Comparison of ENCODE assay signal across 20 cellular contexts in the genomic region with DNA sequence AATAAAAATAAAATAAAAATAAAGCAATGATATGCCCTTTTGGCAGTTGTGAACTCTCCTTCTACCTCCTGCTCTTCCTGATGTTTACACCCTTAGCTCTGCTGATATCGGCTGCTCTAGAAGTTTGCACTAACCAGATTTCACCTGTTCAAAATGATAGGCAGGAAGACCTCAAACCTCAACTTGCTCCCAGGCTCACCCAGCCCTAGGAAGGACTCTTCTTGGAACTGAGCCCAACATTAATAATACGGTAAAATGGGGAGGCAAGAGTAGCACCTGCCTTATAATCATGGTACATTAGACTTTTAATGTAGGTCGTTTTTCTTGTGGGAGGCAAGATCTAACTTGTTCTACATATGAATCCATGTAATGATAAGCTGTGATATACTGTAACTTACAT.
DNase-seq lines count a peak whose midpoint lies in the region; ATAC-seq, FAIRE-seq and TF ChIP-seq lines count a peak whose summit lies in the region.
"Had no signal": no experiment of that assay in that cellular context is flagged by ENCODE, and none has a peak within 500 bp of the region (broad histone marks: within the 10 kb centered on the region; RNA-seq: fewer than 3 reads in every experiment).

No MANE protein-coding gene starts in this region.

- no peaks in the 10 kb centered on the region for H3K9me3 Mint-ChIP-seq in activated CD8-positive, alpha-beta memory T cell treated with anti-CD3 and anti-CD28 coated beads, Interleukin-2, amount 10 ng/mL, durations not matched to agents 7 days and 5 days (ENCODE audit: low read depth)

- peaks cover 21% of the 10 kb centered on the region for H3K4me1 Mint-ChIP-seq in activated CD8-positive, alpha-beta memory T cell treated with anti-CD3 and anti-CD28 coated beads, Interleukin-2, amount 10 ng/mL, durations not matched to agents 7 days and 5 days

- H3K27me3 ChIP-seq in small intestine (ENCODE audit: control insufficient read depth in 2 of 2, insufficient read depth in 2 of 2, low read length in 2 of 2) (no peaks in the 10 kb centered on the region), adrenal gland (no peaks in the 10 kb centered on the region)
- H3K27me3 ChIP-seq: Peyer's patch had no signal

- intact Hi-C loops in adrenal gland (cut with DNase I): no loop called here

- CTCF ChIA-PET in activated CD8-positive, alpha-beta memory T cell treated with anti-CD3 and anti-CD28 coated beads, Interleukin-2, amount 10 ng/mL, durations not matched to agents 7 days and 5 days (lab: Charles Lee): no interaction called here

- no peak overlapping the region for H3K4me3 Mint-ChIP-seq in activated CD8-positive, alpha-beta memory T cell treated with anti-CD3 and anti-CD28 coated beads, Interleukin-2, amount 10 ng/mL, durations not matched to agents 7 days and 5 days

- no peak for FAIRE-seq in small intestine (lab: Jason Lieb, UNC)
- FAIRE-seq: GM19239 had no signal

- peaks cover 1% of the 10 kb centered on the region for H3K36me3 Mint-ChIP-seq in activated CD8-positive, alpha-beta memory T cell treated with anti-CD3 and anti-CD28 coated beads, Interleukin-2, amount 10 ng/mL, durations not matched to agents 7 days and 5 days

- no peak for ATAC-seq in activated CD8-positive, alpha-beta memory T cell treated with anti-CD3 and anti-CD28 coated beads, Interleukin-2, amount 10 ng/mL, durations not matched to agents 7 days and 5 days
- ATAC-seq in HG02571 (IDR thresholded peaks at IDR 0.05; ENCODE audit: unreplicated experiment): no peak
- ATAC-seq: SK-N-SH treated with all-trans-retinoic acid at 6 μM for 48 hours had no signal

- no peaks in the 10 kb centered on the region for H3K4me1 ChIP-seq in small intestine (ENCODE audit: control insufficient read depth in 2 of 2, insufficient read depth in 1 of 2, low read depth in 1 of 2, low read length in 1 of 2)
- H3K4me1 ChIP-seq in adrenal gland (replicated peaks in 1 of 2): no peaks in the 10 kb centered on the region
- H3K4me1 ChIP-seq: Peyer's patch had no signal

- H3K27ac Mint-ChIP-seq in activated CD8-positive, alpha-beta memory T cell treated with anti-CD3 and anti-CD28 coated beads, Interleukin-2, amount 10 ng/mL, durations not matched to agents 7 days and 5 days: peak overlapping the region; percentile 4

- no peaks in the 10 kb centered on the region for H3K36me3 ChIP-seq in small intestine (ENCODE audit: control insufficient read depth in 2 of 2, insufficient read depth in 2 of 2, low read length in 2 of 2)
- no peaks in the 10 kb centered on the region for H3K36me3 ChIP-seq in adrenal gland (replicated peaks in 1 of 2)
- H3K36me3 ChIP-seq: Peyer's patch had no signal

- H3K27ac ChIP-seq in small intestine (ENCODE audit: low read depth in 1 of 2, low read length in 1 of 2) (no peak overlapping the region), adrenal gland (no peak overlapping the region)
- H3K27ac ChIP-seq: Peyer's patch had no signal

- no peak for TF ChIP-seq CTCF in adrenal gland (IDR thresholded peaks at IDR 0.05)

- TF ChIP-seq POLR2A in adrenal gland (IDR thresholded peaks at IDR 0.05): no peak

- no peaks in the 10 kb centered on the region for H3K9me3 ChIP-seq in small intestine (ENCODE audit: control insufficient read depth, low read depth)
- no peaks in the 10 kb centered on the region for H3K9me3 ChIP-seq in adrenal gland (replicated peaks in 1 of 3)
- H3K9me3 ChIP-seq: Peyer's patch had no signal

- no peak for DNase-seq in activated CD8-positive, alpha-beta memory T cell treated with anti-CD3 and anti-CD28 coated beads, Interleukin-2, amount 10 ng/mL, durations not matched to agents 7 days and 5 days
- DNase-seq in activated CD8-positive, alpha-beta memory T cell treated with anti-CD3 and anti-CD28 coated beads for 24 hours: no peak
- peak in 2 of 3 experiments; percentile 41 to 80 for DNase-seq in NCI-H1417 (lab: John Stamatoyannopoulos, UW)
- peak; percentile 18 for DNase-seq in NCI-H345 (lab: John Stamatoyannopoulos, UW)
- DNase-seq in small intestine: peak; percentile 50
- DNase-seq in HPDE6-E6E7 (ENCODE audit: extremely low spot score): no peak
- no peak for DNase-seq in adrenal gland
- DNase-seq: C1 segment of cervical spinal cord, DMS153, IMR-90, MV-4-11, NCI-H1694, NCI-H446, NCI-H82, Peyer's patch, SHP77, T-helper 1 cell had no signal

- peaks cover 13% of the 10 kb centered on the region for H3K27me3 Mint-ChIP-seq in activated CD8-positive, alpha-beta memory T cell treated with anti-CD3 and anti-CD28 coated beads, Interleukin-2, amount 10 ng/mL, durations not matched to agents 7 days and 5 days

- WGBS in small intestine, 3 donors: 4 to 41% (median 19%) methylated on average over 3 of the region's 3 CpGs
- 57 to 74% (median 70%) methylated on average over 3 of the region's 3 CpGs for WGBS in adrenal gland, 4 donors

- no peak overlapping the region for H3K4me3 ChIP-seq in small intestine (ENCODE audit: low read depth in 1 of 2, low read length in 2 of 2)
- no peak overlapping the region for H3K4me3 ChIP-seq in adrenal gland
- H3K4me3 ChIP-seq: Peyer's patch had no signal

Comparison
In these comparisons a context has a peak if more than half of its experiments do, and no peak if none do; other contexts are left out.
1. DNase-seq: peak in NCI-H1417 (2 of 3), NCI-H345 (single experiment) and small intestine (single experiment); none in activated CD8-positive, alpha-beta memory T cell treated with anti-CD3 and anti-CD28 coated beads, Interleukin-2, amount 10 ng/mL, durations not matched to agents 7 days and 5 days (single experiment), activated CD8-positive, alpha-beta memory T cell treated with anti-CD3 and anti-CD28 coated beads for 24 hours (single experiment), HPDE6-E6E7 (single experiment) and adrenal gland (0 of 7).